1 cellular context compared by ENCODE assay signal in genomic region chr4:54254915-54255246, GRCh38.
TF ChIP-seq lines count a peak whose summit lies in the region.

No MANE protein-coding gene starts in this region.

TF ChIP-seq in IMR-90, 13 proteins besides CTCF, POLR2A, EP300 and RAD21:
- TF ChIP-seq USF2 (IDR thresholded peaks at IDR 0.05; ENCODE audit: low read depth, low read length) = no peak
- TF ChIP-seq SMC3 (IDR thresholded peaks at IDR 0.05; ENCODE audit: low read depth, low read length) = no peak
- TF ChIP-seq MAZ (IDR thresholded peaks at IDR 0.05; ENCODE audit: borderline replicate concordance, low read depth, low read length) = no peak
- TF ChIP-seq, protein P1, sequence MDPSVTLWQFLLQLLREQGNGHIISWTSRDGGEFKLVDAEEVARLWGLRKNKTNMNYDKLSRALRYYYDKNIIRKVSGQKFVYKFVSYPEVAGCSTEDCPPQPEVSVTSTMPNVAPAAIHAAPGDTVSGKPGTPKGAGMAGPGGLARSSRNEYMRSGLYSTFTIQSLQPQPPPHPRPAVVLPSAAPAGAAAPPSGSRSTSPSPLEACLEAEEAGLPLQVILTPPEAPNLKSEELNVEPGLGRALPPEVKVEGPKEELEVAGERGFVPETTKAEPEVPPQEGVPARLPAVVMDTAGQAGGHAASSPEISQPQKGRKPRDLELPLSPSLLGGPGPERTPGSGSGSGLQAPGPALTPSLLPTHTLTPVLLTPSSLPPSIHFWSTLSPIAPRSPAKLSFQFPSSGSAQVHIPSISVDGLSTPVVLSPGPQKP (IDR thresholded peaks at IDR 0.05; ENCODE audit: borderline replicate concordance, low read depth, low read length) = no peak
- TF ChIP-seq MXI1 (IDR thresholded peaks at IDR 0.05; ENCODE audit: borderline replicate concordance, low read depth, low read length) = no peak
- no peak for TF ChIP-seq FOS (IDR thresholded peaks at IDR 0.05; ENCODE audit: low read depth, low read length)
- TF ChIP-seq MAFK (IDR thresholded peaks at IDR 0.05; ENCODE audit: low read depth, low read length) = no peak
- TF ChIP-seq CEBPB (IDR thresholded peaks at IDR 0.05; ENCODE audit: low read depth, low read length) = no peak
- TF ChIP-seq RFX5 (IDR thresholded peaks at IDR 0.05; ENCODE audit: low read depth, low read length) = no peak
- no peak for TF ChIP-seq BHLHE40 (IDR thresholded peaks at IDR 0.05; ENCODE audit: low read depth, low read length)
- TF ChIP-seq NFE2L2 (IDR thresholded peaks at IDR 0.05; ENCODE audit: low read depth, low read length) = no peak
- no peak for TF ChIP-seq RCOR1 (IDR thresholded peaks at IDR 0.05; ENCODE audit: insufficient replicate concordance, low read length)
- TF ChIP-seq CHD1 (IDR thresholded peaks at IDR 0.05; ENCODE audit: low read depth, low read length) = no peak
